18 cellular contexts compared by ENCODE assay signal in the genomic region with DNA sequence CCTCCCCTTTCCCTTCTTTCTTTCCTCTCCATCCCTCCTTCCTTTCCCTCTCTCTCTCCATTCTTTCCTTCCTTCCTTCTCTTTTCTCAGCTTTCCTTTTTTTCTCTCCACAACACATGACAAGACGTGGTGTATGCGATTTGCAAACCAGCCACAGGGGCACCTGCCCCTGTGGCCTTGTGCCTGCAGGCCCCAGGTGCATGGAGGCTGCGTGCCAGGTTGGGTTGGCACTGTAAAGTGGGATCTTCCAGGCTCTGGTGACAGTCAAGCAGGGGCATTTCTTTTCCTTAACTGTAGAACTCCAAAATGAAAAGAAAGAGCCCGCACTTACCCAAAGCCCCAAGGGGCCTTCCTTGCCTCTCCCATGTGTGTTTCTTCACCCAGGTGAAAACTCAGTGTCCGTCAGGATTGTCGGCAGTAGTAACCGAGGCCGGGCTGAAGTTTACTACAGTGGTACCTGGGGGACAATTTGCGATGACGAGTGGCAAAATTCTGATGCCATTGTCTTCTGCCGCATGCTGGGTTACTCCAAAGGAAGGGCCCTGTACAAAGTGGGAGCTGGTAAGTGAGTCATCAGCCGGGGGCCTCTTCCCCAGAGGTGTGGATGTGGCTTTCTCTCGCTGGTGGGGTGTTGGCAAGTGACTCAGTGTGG.
DNase-seq lines count a peak whose midpoint lies in the region; ATAC-seq, FAIRE-seq and TF ChIP-seq lines count a peak whose summit lies in the region.
"Had no signal": no experiment of that assay in that cellular context is flagged by ENCODE, and none has a peak within 500 bp of the region (broad histone marks: within the 10 kb centered on the region; RNA-seq: fewer than 3 reads in every experiment).

No MANE protein-coding gene starts in this region.

- TF ChIP-seq CTCF in RWPE2 (IDR thresholded peaks at IDR 0.05; ENCODE audit: poor library complexity, severe bottlenecking) = no peak

- H3K27me3 ChIP-seq in RWPE2 (ENCODE audit: insufficient read depth, poor library complexity, severe bottlenecking) = no peaks in the 10 kb centered on the region
- H3K27me3 ChIP-seq: body of pancreas, right lobe of liver had no signal

- intact Hi-C loops in dendritic cell treated with granulocyte-macrophage colony-stimulating factor and Interleukin-4, amounts not matched to agents 40 ng/mL and 50 ng/mL, for 4 days (cut with micrococcal nuclease) = no loop called here

- peak; percentile 30 for DNase-seq in stimulated activated CD4-positive, alpha-beta T cell treated with anti-CD3 and anti-CD28 coated beads, Interleukin-15, amount 100 ng/mL, for 24 hours
- no peak for DNase-seq in stimulated activated CD4-positive, alpha-beta T cell treated with anti-CD3 and anti-CD28 coated beads, Interleukin-2, amount 100 ng/mL, for 24 hours
- DNase-seq in RWPE2 (ENCODE audit: low spot score) = peak; percentile 68
- peak; percentile 90 for DNase-seq in urothelium cell line (ENCODE audit: low spot score)
- no peak for DNase-seq in epidermal melanocyte (ENCODE audit: insufficient read length, low spot score)
- no peak for DNase-seq in NCI-H510A (lab: John Stamatoyannopoulos, UW)
- DNase-seq in activated gamma-delta T cell treated with Interleukin-2 at 50 U/mL for 16 hours = no peak
- DNase-seq: body of pancreas; Calu3; effector CD8-positive, alpha-beta T cell; mesenchymal stem cell; NCI-H2081; NCI-H82 had no signal

- peak; percentile 91 for ATAC-seq in RWPE2 (ENCODE audit: low read depth)
- ATAC-seq: body of pancreas had no signal

- H3K27ac ChIP-seq in RWPE2 (ENCODE audit: poor library complexity, severe bottlenecking) = no peak overlapping the region
- H3K27ac ChIP-seq: body of pancreas, right lobe of liver, SK-N-MC, suprapubic skin, VCaP had no signal

- no peak overlapping the region for H3K27ac Mint-ChIP-seq in dendritic cell treated with granulocyte-macrophage colony-stimulating factor and Interleukin-4, amounts not matched to agents 40 ng/mL and 50 ng/mL, for 4 days

- peaks cover 14% of the 10 kb centered on the region for H3K4me1 ChIP-seq in RWPE2 (ENCODE audit: insufficient read depth, poor library complexity, severe bottlenecking)
- H3K4me1 ChIP-seq: body of pancreas, right lobe of liver, suprapubic skin had no signal

- H3K4me1 Mint-ChIP-seq in dendritic cell treated with granulocyte-macrophage colony-stimulating factor and Interleukin-4, amounts not matched to agents 40 ng/mL and 50 ng/mL, for 4 days (ENCODE audit: low read depth) = peaks cover 35% of the 10 kb centered on the region

- peaks cover 4% of the 10 kb centered on the region for H3K36me3 Mint-ChIP-seq in dendritic cell treated with granulocyte-macrophage colony-stimulating factor and Interleukin-4, amounts not matched to agents 40 ng/mL and 50 ng/mL, for 4 days (ENCODE audit: low read depth)

- peak overlapping the region; percentile 23 for H3K4me3 Mint-ChIP-seq in dendritic cell treated with granulocyte-macrophage colony-stimulating factor and Interleukin-4, amounts not matched to agents 40 ng/mL and 50 ng/mL, for 4 days

- no peaks in the 10 kb centered on the region for H3K9me3 Mint-ChIP-seq in dendritic cell treated with granulocyte-macrophage colony-stimulating factor and Interleukin-4, amounts not matched to agents 40 ng/mL and 50 ng/mL, for 4 days

- peaks cover 30% of the 10 kb centered on the region for H3K27me3 Mint-ChIP-seq in dendritic cell treated with granulocyte-macrophage colony-stimulating factor and Interleukin-4, amounts not matched to agents 40 ng/mL and 50 ng/mL, for 4 days

- no peak for FAIRE-seq in urothelium cell line (lab: Jason Lieb, UNC)

- no peaks in the 10 kb centered on the region for H3K36me3 ChIP-seq in RWPE2 (ENCODE audit: low read depth)
- H3K36me3 ChIP-seq: right lobe of liver, suprapubic skin had no signal

- H3K4me3 ChIP-seq in RWPE2 (ENCODE audit: severe bottlenecking) = no peak overlapping the region
- H3K4me3 ChIP-seq: body of pancreas, right lobe of liver, SK-N-MC, suprapubic skin had no signal

- no peaks in the 10 kb centered on the region for H3K9me3 ChIP-seq in RWPE2 (ENCODE audit: severe bottlenecking)
- H3K9me3 ChIP-seq: body of pancreas, right lobe of liver, suprapubic skin had no signal

Comparison
In these comparisons a context has a peak if more than half of its experiments do, and no peak if none do; other contexts are left out.
1. DNase-seq: peak in stimulated activated CD4-positive, alpha-beta T cell treated with anti-CD3 and anti-CD28 coated beads, Interleukin-15, amount 100 ng/mL, for 24 hours (single experiment), RWPE2 (single experiment) and urothelium cell line (single experiment); none in stimulated activated CD4-positive, alpha-beta T cell treated with anti-CD3 and anti-CD28 coated beads, Interleukin-2, amount 100 ng/mL, for 24 hours (0 of 2), epidermal melanocyte (single experiment), NCI-H510A (single experiment) and activated gamma-delta T cell treated with Interleukin-2 at 50 U/mL for 16 hours (single experiment).